Comparison of ENCODE assay signal across 10 cellular contexts in the genomic region with DNA sequence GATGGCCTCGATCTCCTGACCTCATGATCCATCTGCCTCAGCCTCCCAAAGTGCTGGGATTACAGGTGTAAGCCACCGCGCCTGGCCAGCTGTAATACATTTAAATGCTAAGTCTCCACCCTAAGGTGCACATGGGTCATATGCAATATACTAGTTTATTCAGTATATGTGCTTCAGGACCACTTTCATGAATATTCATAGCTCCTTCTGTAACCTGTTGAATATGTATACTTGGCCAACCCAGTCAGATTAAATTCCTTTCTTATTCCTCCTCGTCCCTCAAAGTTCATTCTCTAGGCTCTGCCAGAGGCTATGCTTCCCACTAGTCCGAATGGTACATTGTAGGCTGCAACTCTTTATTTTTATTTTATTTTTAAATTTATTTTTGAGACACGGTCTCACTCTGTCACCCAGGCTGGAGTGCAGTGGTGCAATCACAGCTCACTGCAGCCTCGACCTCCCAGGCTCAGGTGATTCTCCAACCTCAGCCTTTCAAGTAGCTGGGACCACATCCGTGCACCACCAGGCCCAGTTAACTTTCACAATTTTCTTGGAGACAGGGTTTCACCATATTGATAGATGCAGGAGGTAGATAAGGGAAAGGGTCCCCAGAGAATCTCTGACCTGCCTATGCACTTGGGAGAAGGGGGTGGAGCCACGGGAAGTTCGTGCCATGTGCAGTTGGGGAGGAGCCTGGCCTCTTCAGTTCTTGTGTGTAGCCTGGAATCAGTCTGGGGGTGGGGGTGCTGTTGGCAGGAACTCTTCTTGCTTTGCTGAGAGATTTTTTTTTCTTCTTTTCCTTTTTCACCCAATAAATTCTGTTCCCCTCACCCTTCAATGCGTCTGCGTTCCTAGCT. TPM values are rescaled to one million over a fixed set of nuclear protein-coding genes. Genes with fewer than 3 reads are reported as not detected.
A peak's percentile ranks its signal among the peaks of the same experiment; 100 is the strongest.
DNase-seq lines count a peak whose midpoint lies in the region; ATAC-seq, FAIRE-seq and TF ChIP-seq lines count a peak whose summit lies in the region.
"Had no signal": no experiment of that assay in that cellular context is flagged by ENCODE, and none has a peak within 500 bp of the region (broad histone marks: within the 10 kb centered on the region; RNA-seq: fewer than 3 reads in every experiment).

No MANE protein-coding gene starts in this region.

- H3K27ac ChIP-seq in KOPT-K1 (ENCODE audit: low read depth, low read length, poor library complexity, severe bottlenecking) (peak overlapping the region; percentile 46), astrocyte (ENCODE audit: low read depth, low read length) (no peak overlapping the region)
- H3K27ac ChIP-seq in CD4-positive, alpha-beta T cell (ENCODE audit: low read depth, low read length): no peak overlapping the region

- POLR2A ChIA-PET in naive thymus-derived CD8-positive, alpha-beta T cell (lab: Charles Lee): interaction anchor here (0.6 to 2.5 kb wide), 5 partner anchors 8 to 86 kb away, joined by 3 to 12 read pairs (median 5); no protein-coding TSS in a partner anchor
- POLR2A ChIA-PET in CD4-positive, alpha-beta T cell (lab: Charles Lee): no interaction called here

- peak; percentile 31 for DNase-seq in activated CD4-positive, alpha-beta T cell treated with anti-CD3 and anti-CD28 coated beads for 48 hours
- no peak for DNase-seq in activated CD4-positive, alpha-beta T cell treated with anti-CD3 and anti-CD28 coated beads, Interleukin-2, amount 50 U/mL, for 4 hours
- no peak for DNase-seq in astrocyte (ENCODE audit: low read depth)
- peak in 3 of 10 donors; percentile 13 to 24 (median 21) for DNase-seq in naive thymus-derived CD8-positive, alpha-beta T cell
- DNase-seq in CD4-positive, alpha-beta T cell: no peak
- DNase-seq in NAMALWA (ENCODE audit: low spot score): no peak
- DNase-seq: amniotic stem cell, NCI-H2081 had no signal

- no peak overlapping the region for H3K4me2 ChIP-seq in astrocyte (ENCODE audit: low read length)

- peak overlapping the region; percentile 78 for H3K27ac Mint-ChIP-seq in astrocyte (ENCODE audit: unreplicated experiment)
- H3K27ac Mint-ChIP-seq in naive thymus-derived CD8-positive, alpha-beta T cell: peak overlapping the region in 8 of 10 donors; percentile 4 to 63 (median 44)
- H3K27ac Mint-ChIP-seq in CD4-positive, alpha-beta T cell: no peak overlapping the region

- H3K4me3 ChIP-seq in astrocyte (ENCODE audit: insufficient read depth, low read depth, low read length): no peak overlapping the region

- H4K20me1 ChIP-seq in astrocyte (ENCODE audit: insufficient read depth, low read length): no peaks in the 10 kb centered on the region

- H3K36me3 Mint-ChIP-seq in astrocyte (ENCODE audit: low read depth, unreplicated experiment): no peaks in the 10 kb centered on the region
- H3K36me3 Mint-ChIP-seq in naive thymus-derived CD8-positive, alpha-beta T cell: no peaks in the 10 kb centered on the region
- H3K36me3 Mint-ChIP-seq in CD4-positive, alpha-beta T cell (ENCODE audit: low read depth): no peaks in the 10 kb centered on the region

- no peak for TF ChIP-seq CTCF in astrocyte (IDR thresholded peaks at IDR 0.05; ENCODE audit: insufficient read depth, low read depth, low read length)
- TF ChIP-seq CTCF in CD4-positive, alpha-beta T cell (IDR thresholded peaks at IDR 0.05): no peak

- peak in 1 of 2 donors; percentile 68 for ATAC-seq in naive thymus-derived CD8-positive, alpha-beta T cell
- ATAC-seq in GM18907 (IDR thresholded peaks at IDR 0.05; ENCODE audit: unreplicated experiment): no peak
- no peak for ATAC-seq in CD4-positive, alpha-beta T cell (ENCODE audit: poor library complexity)

- peaks cover 28% of the 10 kb centered on the region for H3K4me1 Mint-ChIP-seq in astrocyte (ENCODE audit: low read depth, unreplicated experiment)
- H3K4me1 Mint-ChIP-seq in naive thymus-derived CD8-positive, alpha-beta T cell: peaks cover 11 to 32% (median 26%) of the 10 kb centered on the region in 4 donors
- H3K4me1 Mint-ChIP-seq in CD4-positive, alpha-beta T cell (ENCODE audit: low read depth): peaks cover 16% of the 10 kb centered on the region

- H3K4me1 ChIP-seq in astrocyte (ENCODE audit: insufficient read depth, low read length): peaks cover 7% of the 10 kb centered on the region

- H3K27me3 Mint-ChIP-seq in astrocyte (ENCODE audit: low read depth, unreplicated experiment): no peaks in the 10 kb centered on the region
- peaks cover 0 to 3% (median 0%) of the 10 kb centered on the region in 5 donors for H3K27me3 Mint-ChIP-seq in naive thymus-derived CD8-positive, alpha-beta T cell
- H3K27me3 Mint-ChIP-seq in CD4-positive, alpha-beta T cell: no peaks in the 10 kb centered on the region

- no peak overlapping the region for H3K4me3 Mint-ChIP-seq in astrocyte (ENCODE audit: unreplicated experiment)
- peak overlapping the region in 8 of 10 donors; percentile 12 to 81 (median 54) for H3K4me3 Mint-ChIP-seq in naive thymus-derived CD8-positive, alpha-beta T cell
- no peak overlapping the region for H3K4me3 Mint-ChIP-seq in CD4-positive, alpha-beta T cell

- H3K36me3 ChIP-seq in KOPT-K1 (ENCODE audit: insufficient read depth, low read length) (no peaks in the 10 kb centered on the region), astrocyte (ENCODE audit: insufficient read depth, low read length) (no peaks in the 10 kb centered on the region)

- no peaks in the 10 kb centered on the region for H3K79me2 ChIP-seq in astrocyte (ENCODE audit: insufficient read depth, low read length)

- no peak overlapping the region for H2AFZ ChIP-seq in astrocyte (ENCODE audit: low read depth, low read length)

- CTCF ChIA-PET in CD4-positive, alpha-beta T cell (lab: Charles Lee): interaction anchor here (1.1 kb wide), 1 partner anchor 14 kb away, joined by 3 read pairs; no protein-coding TSS in a partner anchor

- H3K9ac ChIP-seq in astrocyte (ENCODE audit: low read length): no peak overlapping the region

- peaks cover 2% of the 10 kb centered on the region for H3K27me3 ChIP-seq in astrocyte (ENCODE audit: insufficient read depth, low read length)
- H3K27me3 ChIP-seq in CD4-positive, alpha-beta T cell (ENCODE audit: control insufficient read depth, insufficient read depth, low read length): no peaks in the 10 kb centered on the region

- intact Hi-C loops in CD4-positive, alpha-beta T cell (cut with DNase I, micrococcal nuclease): no loop called here

- FAIRE-seq in astrocyte (lab: Jason Lieb, UNC): no peak

- no peaks in the 10 kb centered on the region for H3K9me3 Mint-ChIP-seq in astrocyte (ENCODE audit: unreplicated experiment)
- H3K9me3 Mint-ChIP-seq in naive thymus-derived CD8-positive, alpha-beta T cell: no peaks in the 10 kb centered on the region
- H3K9me3 Mint-ChIP-seq in CD4-positive, alpha-beta T cell: no peaks in the 10 kb centered on the region

- H3K9me3 ChIP-seq in KOPT-K1 (ENCODE audit: insufficient read depth, low read length, poor library complexity, severe bottlenecking) (no peaks in the 10 kb centered on the region), astrocyte (ENCODE audit: insufficient read depth, low read depth, low read length) (no peaks in the 10 kb centered on the region)
- H3K9me3 ChIP-seq in CD4-positive, alpha-beta T cell (ENCODE audit: control insufficient read depth, low read length): no peaks in the 10 kb centered on the region

RNA-seq across cellular contexts. Expression of a gene that starts 41.3 kb away (rescaled TPM):
- 144 and 156 TPM in 2 replicates for total RNA-seq in astrocyte
- 10 to 100 TPM; 19.8 to 22.8 TPM for total RNA-seq in naive thymus-derived CD8-positive, alpha-beta T cell
- polyA plus RNA-seq in naive thymus-derived CD8-positive, alpha-beta T cell: 1 to 10 TPM in 2 of 3 donors, under 1 TPM in 1; 0.57 to 5.4 (median 1.5) TPM
- 1 to 10 TPM; 6.5 to 6.6 TPM for total RNA-seq in CD4-positive, alpha-beta T cell

Comparison
In these comparisons a context has a peak if more than half of its experiments do, and no peak if none do; other contexts are left out.
1. H3K4me3 Mint-ChIP-seq: peak in naive thymus-derived CD8-positive, alpha-beta T cell (8 of 10); none in astrocyte (single experiment) and CD4-positive, alpha-beta T cell (single experiment).